Comparison of ENCODE assay signal across 23 cellular contexts in genomic region chr19:51586103-51586728, GRCh38. TPM values are rescaled to one million over a fixed set of nuclear protein-coding genes. Genes with fewer than 3 reads are reported as not detected.
"Had no signal": no experiment of that assay in that cellular context is flagged by ENCODE, and none has a peak within 500 bp of the region (broad histone marks: within the 10 kb centered on the region; RNA-seq: fewer than 3 reads in every experiment).

No MANE protein-coding gene starts in this region.

- H3K27me3 Mint-ChIP-seq: activated B cell treated with CpG ODN at 0.5 μM for 24 hours; activated CD4-positive, alpha-beta T cell treated with anti-CD3 and anti-CD28 coated beads, Interleukin-2, amount 10 ng/mL, durations not matched to agents 24 days and 14 days; activated naive CD4-positive, alpha-beta T cell treated with anti-CD3 and anti-CD28 coated beads, Interleukin-2, amount 50 U/mL, for 24 hours; brain; dendritic cell treated with granulocyte-macrophage colony-stimulating factor and Interleukin-4, amounts not matched to agents 40 ng/mL and 50 ng/mL, for 4 days; effector memory CD8-positive, alpha-beta T cell; memory B cell; natural killer cell treated with Interleukin-12 subunit alpha and Interleukin-12 subunit beta and Interleukin-15 and Interleukin-18, amount 100 ng/mL, for 72 hours had no signal

- FAIRE-seq: TTC549, urothelium cell line had no signal

- H3K4me3 Mint-ChIP-seq: activated B cell treated with CpG ODN at 0.5 μM for 24 hours; activated CD4-positive, alpha-beta T cell treated with anti-CD3 and anti-CD28 coated beads, Interleukin-2, amount 10 ng/mL, durations not matched to agents 24 days and 14 days; activated naive CD4-positive, alpha-beta T cell treated with anti-CD3 and anti-CD28 coated beads, Interleukin-2, amount 50 U/mL, for 24 hours; brain; dendritic cell treated with granulocyte-macrophage colony-stimulating factor and Interleukin-4, amounts not matched to agents 40 ng/mL and 50 ng/mL, for 4 days; effector memory CD8-positive, alpha-beta T cell; memory B cell; natural killer cell treated with Interleukin-12 subunit alpha and Interleukin-12 subunit beta and Interleukin-15 and Interleukin-18, amount 100 ng/mL, for 72 hours had no signal

- ATAC-seq: effector memory CD8-positive, alpha-beta T cell; gastroesophageal sphincter; left lobe of liver; natural killer cell treated with Interleukin-12 subunit alpha and Interleukin-12 subunit beta and Interleukin-15 and Interleukin-18, amount 100 ng/mL, for 72 hours; stimulated activated naive CD8-positive, alpha-beta T cell treated with anti-CD3 and anti-CD28 coated beads, Interleukin-15, Interleukin-2, amounts not matched to agents 100 U/mL and 50 U/mL, for 24 hours had no signal

- H3K4me1 ChIP-seq: gastroesophageal sphincter, sigmoid colon had no signal

- H3K4me1 Mint-ChIP-seq: activated B cell treated with CpG ODN at 0.5 μM for 24 hours; activated CD4-positive, alpha-beta T cell treated with anti-CD3 and anti-CD28 coated beads, Interleukin-2, amount 10 ng/mL, durations not matched to agents 24 days and 14 days; activated naive CD4-positive, alpha-beta T cell treated with anti-CD3 and anti-CD28 coated beads, Interleukin-2, amount 50 U/mL, for 24 hours; brain had no signal

- H3K27me3 ChIP-seq: gastroesophageal sphincter, sigmoid colon had no signal

- H3K4me3 ChIP-seq: gastroesophageal sphincter, sigmoid colon had no signal

- H3K27ac ChIP-seq: gastroesophageal sphincter, sigmoid colon had no signal

- DNase-seq: activated B cell treated with CpG ODN at 0.5 μM for 24 hours; activated CD4-positive, alpha-beta T cell treated with anti-CD3 and anti-CD28 coated beads, Interleukin-2, amount 10 ng/mL, durations not matched to agents 24 days and 14 days; activated effector memory CD4-positive, alpha-beta T cell treated with Interleukin-2 at 50 U/mL for 16 hours; activated T-cell treated with anti-CD3 and anti-CD28 coated beads for 4 hours; cerebellar nuclear complex; effector memory CD8-positive, alpha-beta T cell; islet precursor cell; sigmoid colon; stimulated activated CD4-positive, alpha-beta T cell treated with anti-CD3 and anti-CD28 coated beads, Interleukin-2, amount 100 ng/mL, for 24 hours; stimulated activated naive CD8-positive, alpha-beta T cell treated with anti-CD3 and anti-CD28 coated beads, Interleukin-15, Interleukin-2, amounts not matched to agents 100 U/mL and 50 U/mL, for 24 hours had no signal

- H3K27ac Mint-ChIP-seq: activated B cell treated with CpG ODN at 0.5 μM for 24 hours; activated CD4-positive, alpha-beta T cell treated with anti-CD3 and anti-CD28 coated beads, Interleukin-2, amount 10 ng/mL, durations not matched to agents 24 days and 14 days; activated naive CD4-positive, alpha-beta T cell treated with anti-CD3 and anti-CD28 coated beads, Interleukin-2, amount 50 U/mL, for 24 hours; brain; dendritic cell treated with granulocyte-macrophage colony-stimulating factor and Interleukin-4, amounts not matched to agents 40 ng/mL and 50 ng/mL, for 4 days; effector memory CD8-positive, alpha-beta T cell; memory B cell; natural killer cell treated with Interleukin-12 subunit alpha and Interleukin-12 subunit beta and Interleukin-15 and Interleukin-18, amount 100 ng/mL, for 72 hours had no signal

RNA-seq across cellular contexts. Expression of gene SIGLEC5, which starts 44.0 kb away (rescaled TPM):
- total RNA-seq: activated CD4-positive, alpha-beta T cell treated with anti-CD3 and anti-CD28 coated beads, Interleukin-2, amount 10 ng/mL, durations not matched to agents 24 days and 14 days; activated CD8-positive, alpha-beta memory T cell treated with anti-CD3 and anti-CD28 coated beads for 36 hours; epithelial cell of proximal tubule; left lobe of liver; pulmonary artery endothelial cell had no signal
- polyA plus RNA-seq: sigmoid colon had no signal

RNA-seq across cellular contexts. Expression of gene SIGLEC6, which starts 54.7 kb away (rescaled TPM):
- total RNA-seq: activated CD8-positive, alpha-beta memory T cell treated with anti-CD3 and anti-CD28 coated beads for 36 hours; epithelial cell of proximal tubule; pulmonary artery endothelial cell; temporal lobe had no signal
